In the genomic region with DNA sequence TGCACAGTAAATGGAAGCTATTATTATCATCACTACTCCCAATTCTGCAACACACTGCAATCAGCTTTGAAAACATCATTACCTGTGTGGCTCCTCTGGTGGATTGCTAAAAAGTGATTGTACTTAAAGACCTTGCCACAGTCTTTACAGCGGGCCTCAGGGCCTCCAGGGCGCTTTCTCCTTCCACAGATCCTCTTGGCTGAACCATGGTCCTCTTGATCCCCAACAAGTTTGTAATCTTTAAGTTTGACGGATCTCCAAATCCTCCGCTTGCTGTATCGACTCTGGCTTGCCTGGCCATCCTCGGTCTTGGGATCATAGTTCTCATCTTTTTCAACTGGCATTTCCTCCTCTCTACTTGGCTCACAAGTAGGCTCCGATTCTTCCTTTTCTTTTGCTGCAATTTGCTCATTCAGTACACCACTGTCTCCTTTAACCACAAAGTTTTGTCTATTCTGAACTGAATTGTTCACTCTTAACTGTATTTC, we compare ENCODE assay signal across 12 cellular contexts. TPM values are rescaled to one million over a fixed set of nuclear protein-coding genes. Genes with fewer than 3 reads are reported as not detected.
DNase-seq lines count a peak whose midpoint lies in the region; ATAC-seq and TF ChIP-seq lines count a peak whose summit lies in the region.
"Had no signal": no experiment of that assay in that cellular context is flagged by ENCODE, and none has a peak within 500 bp of the region (broad histone marks: within the 10 kb centered on the region; RNA-seq: fewer than 3 reads in every experiment).

No MANE protein-coding gene starts in this region.

- in situ Hi-C loops in G401 (cut with HindIII; ENCODE audit: low sequenced_read_pairs) = no loop called here

- H3K4me1 ChIP-seq in PC-3 (ENCODE audit: insufficient read depth, low read length) = peaks cover 37% of the 10 kb centered on the region
- H3K4me1 ChIP-seq in psoas muscle = peaks cover 38% of the 10 kb centered on the region
- H3K4me1 ChIP-seq in upper lobe of right lung = peaks cover 42% of the 10 kb centered on the region

- H3K4me3 Mint-ChIP-seq in activated CD4-positive, alpha-beta T cell treated with anti-CD3 and anti-CD28 coated beads, Interleukin-2, amount 10 ng/mL, durations not matched to agents 24 days and 14 days = peak overlapping the region; percentile 97
- peak overlapping the region; percentile 86 to 92 for H3K4me3 Mint-ChIP-seq in effector memory CD8-positive, alpha-beta T cell

- POLR2A ChIA-PET in PC-3 (lab: Charles Lee; ENCODE audit: unreplicated experiment) = no interaction called here

- H3K4me2 ChIP-seq in PC-3 (ENCODE audit: low read length) = peak overlapping the region; percentile 93

- 93 to 95% (median 93%) methylated on average over 7 of the region's 7 CpGs for WGBS in psoas muscle, 3 donors

- no peaks in the 10 kb centered on the region for H3K27me3 ChIP-seq in PC-3 (ENCODE audit: low read length)
- no peaks in the 10 kb centered on the region for H3K27me3 ChIP-seq in psoas muscle (ENCODE audit: insufficient read depth in 3 of 3, low read length in 2 of 3)
- no peaks in the 10 kb centered on the region for H3K27me3 ChIP-seq in upper lobe of right lung
- H3K27me3 ChIP-seq: gastrocnemius medialis had no signal

- no peak for TF ChIP-seq CTCF in PC-3 (conservative IDR thresholded peaks at IDR 0.05; ENCODE audit: low read depth, low read length)
- TF ChIP-seq CTCF in psoas muscle (IDR thresholded peaks at IDR 0.05) = no peak
- TF ChIP-seq CTCF in upper lobe of right lung (IDR thresholded peaks at IDR 0.05) = no peak

- H3K9ac ChIP-seq in PC-3 (ENCODE audit: low read length) = no peak overlapping the region

- H3K27me3 Mint-ChIP-seq in activated CD4-positive, alpha-beta T cell treated with anti-CD3 and anti-CD28 coated beads, Interleukin-2, amount 10 ng/mL, durations not matched to agents 24 days and 14 days = no peaks in the 10 kb centered on the region
- H3K27me3 Mint-ChIP-seq in effector memory CD8-positive, alpha-beta T cell = no peaks in the 10 kb centered on the region

- no peaks in the 10 kb centered on the region for H3K9me3 Mint-ChIP-seq in activated CD4-positive, alpha-beta T cell treated with anti-CD3 and anti-CD28 coated beads, Interleukin-2, amount 10 ng/mL, durations not matched to agents 24 days and 14 days
- H3K9me3 Mint-ChIP-seq in effector memory CD8-positive, alpha-beta T cell = no peaks in the 10 kb centered on the region

- ATAC-seq in PC-3 (no peak), psoas muscle (no peak), upper lobe of right lung (no peak)
- no peak for ATAC-seq in effector memory CD8-positive, alpha-beta T cell (replicated peaks)
- ATAC-seq: gastrocnemius medialis had no signal

- no TSS peak for BruUV-seq in PC-3 (replicated peaks; lab: Mats Ljungman, UMichigan)

- no peaks in the 10 kb centered on the region for H3K9me2 ChIP-seq in PC-3 (replicated peaks; ENCODE audit: low read length)

- peaks cover 51% of the 10 kb centered on the region for H3K4me1 Mint-ChIP-seq in activated CD4-positive, alpha-beta T cell treated with anti-CD3 and anti-CD28 coated beads, Interleukin-2, amount 10 ng/mL, durations not matched to agents 24 days and 14 days
- peaks cover 52 to 60% of the 10 kb centered on the region in 2 donors for H3K4me1 Mint-ChIP-seq in effector memory CD8-positive, alpha-beta T cell (ENCODE audit: low read depth in 2 of 2)

- 0 out of 2 replicates have a peak, but pooled peaks cover 2% of the 10 kb centered on the region for H4K20me1 ChIP-seq in PC-3 (ENCODE audit: low read length)

- H3K79me2 ChIP-seq in PC-3 (ENCODE audit: low read length) = peaks cover 66% of the 10 kb centered on the region

- H3K9me3 ChIP-seq in PC-3 (ENCODE audit: low read length) = no peaks in the 10 kb centered on the region
- H3K9me3 ChIP-seq in psoas muscle = no peaks in the 10 kb centered on the region
- H3K9me3 ChIP-seq in upper lobe of right lung = no peaks in the 10 kb centered on the region
- H3K9me3 ChIP-seq: gastrocnemius medialis had no signal

- no peak overlapping the region for H2AFZ ChIP-seq in PC-3 (ENCODE audit: low read length)

- CTCF ChIA-PET in PC-3 (lab: Charles Lee) = no interaction called here

- H3K36me3 ChIP-seq in PC-3 (ENCODE audit: low read depth, low read length) = peaks cover 14% of the 10 kb centered on the region
- H3K36me3 ChIP-seq in psoas muscle (ENCODE audit: insufficient read depth in 1 of 2, low read depth in 1 of 2) = peaks cover 8 to 45% of the 10 kb centered on the region in 2 donors
- H3K36me3 ChIP-seq in upper lobe of right lung = peaks cover 31% of the 10 kb centered on the region

- peak overlapping the region; percentile 90 for H3K4me3 ChIP-seq in PC-3 (ENCODE audit: low read length)
- H3K4me3 ChIP-seq in psoas muscle = peak overlapping the region; percentile 96
- no peak overlapping the region for H3K4me3 ChIP-seq in upper lobe of right lung

- H3K27ac Mint-ChIP-seq in activated CD4-positive, alpha-beta T cell treated with anti-CD3 and anti-CD28 coated beads, Interleukin-2, amount 10 ng/mL, durations not matched to agents 24 days and 14 days = peak overlapping the region; percentile 34
- H3K27ac Mint-ChIP-seq in effector memory CD8-positive, alpha-beta T cell = no peak overlapping the region

- intact Hi-C loops in activated CD4-positive, alpha-beta T cell treated with anti-CD3 and anti-CD28 coated beads, Interleukin-2, amount 10 ng/mL, durations not matched to agents 24 days and 14 days (cut with micrococcal nuclease) = loop anchor here (10.0 kb wide), 3 partner anchors 704 to 1334 kb away; partner anchors contain the start of genes CDC40 and CDK19
- intact Hi-C loops in PC-3 (cut with micrococcal nuclease) = loop anchor here (5.0 kb wide), 1 partner anchor 41 kb away; no protein-coding TSS in a partner anchor
- intact Hi-C loops in psoas muscle (cut with DNase I) = no loop called here
- intact Hi-C loops in upper lobe of right lung (cut with DNase I) = no loop called here

- no peaks in the 10 kb centered on the region for H3F3A ChIP-seq in PC-3 (ENCODE audit: low read length, unreplicated experiment)

- peak; percentile 61 for DNase-seq in activated CD4-positive, alpha-beta T cell treated with anti-CD3 and anti-CD28 coated beads, Interleukin-2, amount 10 ng/mL, durations not matched to agents 24 days and 14 days
- DNase-seq in activated CD4-positive, alpha-beta T cell treated with anti-CD3 and anti-CD28 coated beads for 48 hours = no peak
- no peak for DNase-seq in PC-3
- DNase-seq in effector memory CD8-positive, alpha-beta T cell = no peak
- no peak for DNase-seq in psoas muscle
- DNase-seq in MV-4-11 (lab: John Stamatoyannopoulos, UW) = no peak
- no peak for DNase-seq in G401 (ENCODE audit: low spot score)
- DNase-seq in upper lobe of right lung = no peak
- DNase-seq: activated CD8-positive, alpha-beta memory T cell treated with anti-CD3 and anti-CD28 coated beads for 24 hours; central memory CD4-positive, alpha-beta T cell; gastrocnemius medialis; SHP77 had no signal

- no peak overlapping the region for H3K27ac ChIP-seq in PC-3 (ENCODE audit: low read length)
- H3K27ac ChIP-seq in psoas muscle = no peak overlapping the region
- no peak overlapping the region for H3K27ac ChIP-seq in upper lobe of right lung
- H3K27ac ChIP-seq: gastrocnemius medialis had no signal

- peaks cover 54% of the 10 kb centered on the region for H3K36me3 Mint-ChIP-seq in activated CD4-positive, alpha-beta T cell treated with anti-CD3 and anti-CD28 coated beads, Interleukin-2, amount 10 ng/mL, durations not matched to agents 24 days and 14 days (ENCODE audit: low read depth)
- peaks cover 34% of the 10 kb centered on the region for H3K36me3 Mint-ChIP-seq in effector memory CD8-positive, alpha-beta T cell (ENCODE audit: insufficient read depth)

RNA-seq across cellular contexts. Expression of gene ZBTB24, which starts 2.0 kb away (rescaled TPM):
- total RNA-seq in activated CD4-positive, alpha-beta T cell treated with anti-CD3 and anti-CD28 coated beads, Interleukin-2, amount 10 ng/mL, durations not matched to agents 24 days and 14 days = 18.9 and 19.6 TPM in 2 replicates
- total RNA-seq in PC-3 (2014; rRNA removed) = 4.5 and 6.1 TPM in 2 replicates
- total RNA-seq in psoas muscle = 1 to 10 TPM; 4.4 to 5.8 (median 5.4) TPM
- polyA plus RNA-seq in psoas muscle = 1 to 10 TPM; 2.3 to 5.5 (median 2.6) TPM
- 6.6 and 12.7 TPM in 2 replicates for total RNA-seq in G401 (2014; rRNA removed; shearing (Covaris generic))
- total RNA-seq in upper lobe of right lung = 8.5 TPM

RNA-seq across cellular contexts. Expression of gene MICAL1, which starts 25.5 kb away (rescaled TPM):
- total RNA-seq in activated CD4-positive, alpha-beta T cell treated with anti-CD3 and anti-CD28 coated beads, Interleukin-2, amount 10 ng/mL, durations not matched to agents 24 days and 14 days = 41.4 and 42.5 TPM in 2 replicates
- 9.1 and 17.9 TPM in 2 replicates for total RNA-seq in PC-3 (2014; rRNA removed)
- 1 to 10 TPM; 3.1 to 7.0 (median 6.0) TPM for total RNA-seq in psoas muscle
- 1 to 10 TPM; 5.0 to 9.4 (median 9.3) TPM for polyA plus RNA-seq in psoas muscle
- total RNA-seq in G401 (2014; rRNA removed; shearing (Covaris generic)) = 20.4 and 21.3 TPM in 2 replicates
- total RNA-seq in upper lobe of right lung = 53.6 TPM

RNA-seq across cellular contexts. Expression of gene SMPD2, which starts 40.5 kb away (rescaled TPM):
- total RNA-seq in activated CD4-positive, alpha-beta T cell treated with anti-CD3 and anti-CD28 coated beads, Interleukin-2, amount 10 ng/mL, durations not matched to agents 24 days and 14 days = 18.2 and 20.5 TPM in 2 replicates
- total RNA-seq in PC-3 (2014; rRNA removed) (12.6 and 13.8 TPM in 2 replicates), psoas muscle (1 to 10 TPM; 2.1 to 5.1 (median 3.3) TPM), upper lobe of right lung (15.4 TPM)
- 1 to 10 TPM; 4.4 to 9.6 (median 5.3) TPM for polyA plus RNA-seq in psoas muscle
- 16.1 and 21.8 TPM in 2 replicates for total RNA-seq in G401 (2014; rRNA removed; shearing (Covaris generic))

RNA-seq across cellular contexts. Expression of gene PPIL6, which starts 40.6 kb away (rescaled TPM):
- total RNA-seq in activated CD4-positive, alpha-beta T cell treated with anti-CD3 and anti-CD28 coated beads, Interleukin-2, amount 10 ng/mL, durations not matched to agents 24 days and 14 days = not detected in 2 replicates
- total RNA-seq in PC-3 (2014; rRNA removed) (0.62 and 2.1 TPM in 2 replicates), psoas muscle (1 to 10 TPM; 1.1 to 3.1 (median 2.6) TPM), upper lobe of right lung (4.2 TPM)
- polyA plus RNA-seq in psoas muscle = 1 to 10 TPM; 1.8 to 3.9 (median 2.2) TPM
- total RNA-seq in G401 (2014; rRNA removed; shearing (Covaris generic)) = 2.8 and 4.2 TPM in 2 replicates

Comparison
In these comparisons a context has a peak if more than half of its experiments do, and no peak if none do; other contexts are left out.
1. intact Hi-C loops: an anchor here in activated CD4-positive, alpha-beta T cell treated with anti-CD3 and anti-CD28 coated beads, Interleukin-2, amount 10 ng/mL, durations not matched to agents 24 days and 14 days (10.0 kb wide) and PC-3 (5.0 kb wide); none called in psoas muscle and upper lobe of right lung.